Comparison of ENCODE assay signal across 24 cellular contexts in the genomic region with DNA sequence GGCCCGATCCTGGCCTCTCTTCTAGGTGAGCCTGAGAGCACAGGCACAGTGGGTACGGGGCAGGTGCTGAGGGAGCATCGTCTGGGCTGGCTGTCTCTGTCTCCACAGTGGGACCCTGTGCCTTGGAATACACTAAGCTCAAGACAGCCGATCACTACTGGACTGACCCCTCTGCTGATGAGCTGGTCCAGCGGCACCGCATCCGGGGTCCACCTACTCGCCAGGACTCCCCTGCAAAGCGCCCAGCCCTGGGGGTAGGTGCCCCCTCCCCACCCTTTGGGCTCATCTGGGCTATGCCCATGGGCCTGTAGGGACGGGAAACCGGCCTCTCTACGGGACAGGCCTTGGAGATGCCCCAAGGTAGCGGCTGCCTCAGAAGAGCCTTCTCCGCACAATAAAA.
"Had no signal": no experiment of that assay in that cellular context is flagged by ENCODE, and none has a peak within 500 bp of the region (broad histone marks: within the 10 kb centered on the region; RNA-seq: fewer than 3 reads in every experiment).

No MANE protein-coding gene starts in this region.

- H3K27ac ChIP-seq: neural progenitor cell, neutrophil, pancreas, psoas muscle, right lobe of liver, stomach, thoracic aorta, thyroid gland, tibial nerve, upper lobe of left lung, vagina had no signal

- H2AFZ ChIP-seq: neural progenitor cell had no signal

- H3K36me3 ChIP-seq: neural progenitor cell had no signal

- H3K9me3 ChIP-seq: neutrophil, pancreas, psoas muscle, right lobe of liver, sigmoid colon, stomach, thoracic aorta, thyroid gland, tibial nerve, upper lobe of left lung, vagina had no signal

- DNase-seq: naive thymus-derived CD4-positive, alpha-beta T cell; natural killer cell; occipital lobe; psoas muscle; right lobe of liver; sigmoid colon; small intestine; stimulated activated CD4-positive, alpha-beta T cell treated with anti-CD3 and anti-CD28 coated beads, Interleukin-15, amount 100 ng/mL, for 24 hours; stimulated activated CD4-positive, alpha-beta T cell treated with anti-CD3 and anti-CD28 coated beads, Interleukin-2, amount 100 ng/mL, for 24 hours; stimulated activated CD4-positive, alpha-beta T cell treated with anti-CD3 and anti-CD28 coated beads, Interleukin-2, amount 100 ng/mL, for 48 hours; stimulated activated CD4-positive, alpha-beta T cell treated with anti-CD3 and anti-CD28 coated beads, Interleukin-4, amount 100 ng/mL, for 24 hours; stimulated activated naive B cell treated with anti-CD40 and anti-IgM and Interleukin-4, amounts not matched to agents 10 μg/mL and 1 μg/mL and 100 μg/mL, for 72 hours; stimulated activated naive CD4-positive, alpha-beta T cell treated with Interleukin-2 at 50 U/mL for 16 hours; stomach; thyroid gland; trophoblast cell; upper lobe of left lung had no signal

- H3K4me2 ChIP-seq: neural progenitor cell had no signal

- FAIRE-seq: pancreas, small intestine, urothelium cell line had no signal

- H3K9ac ChIP-seq: neural progenitor cell had no signal

- H3K27me3 ChIP-seq: neural progenitor cell, neutrophil, pancreas, right lobe of liver, sigmoid colon, stomach, thyroid gland, tibial nerve, upper lobe of left lung, vagina had no signal

- H3K4me1 ChIP-seq: neural progenitor cell, pancreas, right lobe of liver, thyroid gland, upper lobe of left lung had no signal

- H3K4me3 ChIP-seq: neural progenitor cell, pancreas, psoas muscle, right lobe of liver, sigmoid colon, stomach, thoracic aorta, thyroid gland, tibial nerve, upper lobe of left lung, vagina had no signal
